Comparison of ENCODE assay signal across 8 cellular contexts in the genomic region with DNA sequence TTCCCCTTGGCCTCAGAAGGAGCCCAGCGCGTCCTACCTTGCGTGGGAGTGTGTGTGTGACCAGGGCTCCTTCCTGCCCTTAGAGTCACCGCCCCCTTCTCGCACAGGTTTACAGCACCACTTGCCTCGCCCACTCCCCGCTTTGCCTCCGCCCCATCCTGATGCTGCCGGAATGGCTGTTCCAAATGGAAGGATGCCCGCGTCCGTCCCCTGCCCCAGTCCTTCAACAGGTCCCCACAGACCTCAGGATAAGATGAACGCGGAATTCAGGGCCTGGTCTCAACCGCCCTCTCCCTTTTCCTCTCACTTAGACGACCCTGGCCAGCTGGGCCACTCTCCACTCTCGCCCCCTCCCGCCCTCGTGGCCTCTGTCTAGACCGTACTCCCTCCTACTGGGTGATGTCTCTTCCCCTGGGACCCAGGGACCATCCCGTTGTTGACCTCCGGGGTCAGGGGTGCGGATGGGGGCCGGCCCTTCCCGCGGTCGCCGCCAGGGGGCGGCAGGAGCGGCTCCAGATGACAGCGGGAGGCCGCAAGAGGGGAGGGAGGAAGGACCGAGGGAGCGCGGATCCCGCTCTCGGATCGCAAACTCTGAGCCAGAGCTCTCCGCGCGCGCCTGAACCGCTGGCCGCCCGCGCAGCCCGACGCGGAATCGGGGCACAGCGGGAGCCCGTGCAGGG. TPM values are rescaled to one million over a fixed set of nuclear protein-coding genes. Genes with fewer than 3 reads are reported as not detected.
DNase-seq lines count a peak whose midpoint lies in the region; ATAC-seq and TF ChIP-seq lines count a peak whose summit lies in the region.

A gene (plus strand): TSS at position 585 of the 680 bp plus-strand sequence.

- H3K4me1 ChIP-seq in esophagus muscularis mucosa = peaks cover 3 to 12% (median 9%) of the 10 kb centered on the region in 4 donors

- H3K27me3 Mint-ChIP-seq in naive B cell = peaks cover 44 to 51% (median 48%) of the 10 kb centered on the region in 3 donors
- H3K27me3 Mint-ChIP-seq in stimulated activated naive CD8-positive, alpha-beta T cell treated with anti-CD3 and anti-CD28 coated beads, Interleukin-15, Interleukin-2, amounts not matched to agents 100 ng/mL and 50 ng/mL, for 24 hours = peaks cover 49% of the 10 kb centered on the region

- DNase-seq in SIG-M5 treated with dmso at 0.1 percent for 504 hours (lab: John Stamatoyannopoulos, UW; ENCODE audit: unreplicated experiment) (peak; percentile 29), SIG-M5 (lab: John Stamatoyannopoulos, UW) (no peak), NCI-H69 (lab: John Stamatoyannopoulos, UW) (peak; percentile 65), activated T-cell treated with anti-CD3 and anti-CD28 coated beads for 48 hours (ENCODE audit: low read depth) (peak; percentile 67), esophagus muscularis mucosa (ENCODE audit: extremely low spot score) (no peak), naive B cell (no peak)

- peaks cover 0 to 10% (median 7%) of the 10 kb centered on the region in 3 donors for H3K4me1 Mint-ChIP-seq in naive B cell
- peaks cover 6% of the 10 kb centered on the region for H3K4me1 Mint-ChIP-seq in stimulated activated naive CD8-positive, alpha-beta T cell treated with anti-CD3 and anti-CD28 coated beads, Interleukin-15, Interleukin-2, amounts not matched to agents 100 ng/mL and 50 ng/mL, for 24 hours (ENCODE audit: low read depth)

- peak within 1 kb of the TSS in 3 of 4 donors; percentile 38 to 60 (median 44) for H3K27ac ChIP-seq in esophagus muscularis mucosa (replicated peaks in 1 of 4)

- peak within 1 kb of the TSS; percentile 31 to 87 (median 68) for H3K4me3 Mint-ChIP-seq in naive B cell
- H3K4me3 Mint-ChIP-seq in stimulated activated naive CD8-positive, alpha-beta T cell treated with anti-CD3 and anti-CD28 coated beads, Interleukin-15, Interleukin-2, amounts not matched to agents 100 ng/mL and 50 ng/mL, for 24 hours = peak within 1 kb of the TSS; percentile 68

- no peaks in the 10 kb centered on the region for H3K36me3 Mint-ChIP-seq in naive B cell
- no peaks in the 10 kb centered on the region for H3K36me3 Mint-ChIP-seq in stimulated activated naive CD8-positive, alpha-beta T cell treated with anti-CD3 and anti-CD28 coated beads, Interleukin-15, Interleukin-2, amounts not matched to agents 100 ng/mL and 50 ng/mL, for 24 hours (ENCODE audit: low read depth)

- no peak for TF ChIP-seq POLR2A in esophagus muscularis mucosa (IDR thresholded peaks at IDR 0.05; ENCODE audit: low read depth)

- peak within 1 kb of the TSS; percentile 53 to 75 (median 59) for H3K4me3 ChIP-seq in esophagus muscularis mucosa

- peak within 1 kb of the TSS in 1 of 6 donors; percentile 49 for H3K27ac Mint-ChIP-seq in naive B cell
- H3K27ac Mint-ChIP-seq in stimulated activated naive CD8-positive, alpha-beta T cell treated with anti-CD3 and anti-CD28 coated beads, Interleukin-15, Interleukin-2, amounts not matched to agents 100 ng/mL and 50 ng/mL, for 24 hours = no peak within 1 kb of the TSS

- peak; percentile 87 to 98 (median 94) for TF ChIP-seq CTCF in esophagus muscularis mucosa (IDR thresholded peaks at IDR 0.05)

- intact Hi-C loops in esophagus muscularis mucosa (cut with DNase I) = loop anchor here (2.0 to 10.0 kb wide), 2 partner anchors 270 to 324 kb away; no protein-coding TSS in a partner anchor

- ATAC-seq in HG03095 (IDR thresholded peaks at IDR 0.05; ENCODE audit: unreplicated experiment) (peak; percentile 77), naive B cell (ENCODE audit: low read depth in 2 of 2) (no peak)

- peaks cover 0 to 2% (median 0%) of the 10 kb centered on the region in 7 donors for H3K9me3 Mint-ChIP-seq in naive B cell
- H3K9me3 Mint-ChIP-seq in stimulated activated naive CD8-positive, alpha-beta T cell treated with anti-CD3 and anti-CD28 coated beads, Interleukin-15, Interleukin-2, amounts not matched to agents 100 ng/mL and 50 ng/mL, for 24 hours = no peaks in the 10 kb centered on the region

- no peaks in the 10 kb centered on the region for H3K9me3 ChIP-seq in esophagus muscularis mucosa

- peaks cover 0 to 3% (median 0%) of the 10 kb centered on the region in 4 donors for H3K27me3 ChIP-seq in esophagus muscularis mucosa

- H3K36me3 ChIP-seq in esophagus muscularis mucosa = no peaks in the 10 kb centered on the region

- 44% methylated on average over 28 of the region's 52 CpGs for WGBS in esophagus muscularis mucosa

- no peak for TF ChIP-seq EP300 in esophagus muscularis mucosa (IDR thresholded peaks at IDR 0.05)

RNA-seq across cellular contexts. Expression of the gene that starts here (rescaled TPM):
- total RNA-seq in esophagus muscularis mucosa = 1 to 10 TPM; 3.2 to 6.6 (median 5.6) TPM
- polyA plus RNA-seq in naive B cell (ENCODE audit: low read depth in 6 of 6) = not detected

Comparison
In these comparisons a context has a peak if more than half of its experiments do, and no peak if none do; other contexts are left out.
1. DNase-seq: peak in SIG-M5 treated with dmso at 0.1 percent for 504 hours (single experiment), NCI-H69 (single experiment) and activated T-cell treated with anti-CD3 and anti-CD28 coated beads for 48 hours (single experiment); none in SIG-M5 (single experiment), esophagus muscularis mucosa (single experiment) and naive B cell (single experiment).